Comparison of ENCODE assay signal across 8 cellular contexts in the genomic region with DNA sequence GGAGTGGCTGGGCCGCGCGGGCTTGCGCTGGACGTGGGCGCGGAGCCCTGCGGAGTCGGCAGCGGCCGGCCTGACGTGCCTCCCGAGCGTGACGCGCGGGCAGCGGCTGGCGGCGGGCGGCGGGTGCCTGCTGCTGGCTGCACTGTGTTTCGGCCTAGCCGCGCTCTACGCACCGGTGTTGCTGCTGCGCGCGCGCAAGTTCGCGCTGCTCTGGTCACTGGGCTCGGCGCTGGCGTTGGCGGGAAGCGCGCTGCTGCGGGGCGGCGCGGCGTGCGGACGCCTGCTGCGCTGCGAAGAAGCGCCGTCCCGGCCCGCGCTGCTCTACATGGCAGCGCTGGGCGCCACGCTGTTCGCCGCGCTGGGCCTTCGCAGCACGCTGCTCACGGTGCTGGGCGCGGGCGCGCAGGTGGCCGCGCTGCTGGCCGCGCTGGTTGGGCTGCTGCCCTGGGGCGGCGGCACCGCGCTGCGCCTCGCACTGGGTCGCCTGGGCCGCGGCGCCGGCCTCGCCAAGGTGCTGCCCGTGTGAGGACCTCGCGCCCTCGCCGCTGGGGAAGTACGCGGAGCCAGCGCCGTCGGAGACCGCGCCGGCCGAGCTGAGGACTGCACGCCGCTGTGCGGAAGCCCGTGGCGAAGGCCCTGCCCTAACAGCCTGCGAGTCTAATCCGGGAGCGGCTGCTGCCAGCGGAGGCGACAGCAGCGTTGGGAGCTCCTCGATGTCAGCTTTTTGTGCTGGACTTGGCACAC. TPM values are rescaled to one million over a fixed set of nuclear protein-coding genes. Genes with fewer than 3 reads are reported as not detected.
DNase-seq lines count a peak whose midpoint lies in the region; ATAC-seq and TF ChIP-seq lines count a peak whose summit lies in the region.

No MANE protein-coding gene starts in this region.

- peak overlapping the region; percentile 97 for H3K18ac ChIP-seq in neuronal stem cell (ENCODE audit: low read length)

- H4K91ac ChIP-seq in neuronal stem cell (ENCODE audit: low read depth, low read length, poor library complexity): peak overlapping the region; percentile 93

- H4K8ac ChIP-seq in neuronal stem cell (ENCODE audit: low read depth, low read length): no peak overlapping the region

- ATAC-seq in GM21786 (IDR thresholded peaks at IDR 0.05; ENCODE audit: unreplicated experiment) (peak; percentile 34), RWPE2 (ENCODE audit: low read depth) (peak; percentile 72), foreskin keratinocyte (peak; percentile 82)

- H2AK5ac ChIP-seq in neuronal stem cell (ENCODE audit: low read depth, low read length): peak overlapping the region; percentile 73

- H3K79me1 ChIP-seq in neuronal stem cell (ENCODE audit: low read depth, low read length): peaks cover 3% of the 10 kb centered on the region

- H3K9ac ChIP-seq in neuronal stem cell (ENCODE audit: low read depth, low read length, poor library complexity): peak overlapping the region; percentile 96

- WGBS in neuronal stem cell (ENCODE audit: extremely low coverage in 2 of 2, insufficient read length in 2 of 2, insufficient replicate concordance in 1 of 2), 2 donors: no CpG with 5 or more reads among the region's 108 CpGs

- peak overlapping the region; percentile 35 for H2BK120ac ChIP-seq in neuronal stem cell (ENCODE audit: low read depth, low read length)

- H3K4me2 ChIP-seq in neuronal stem cell (ENCODE audit: insufficient read depth, low read length, poor library complexity, severe bottlenecking): peak overlapping the region; percentile 94

- H3K27me3 ChIP-seq in RWPE2 (ENCODE audit: insufficient read depth, poor library complexity, severe bottlenecking): no peaks in the 10 kb centered on the region
- H3K27me3 ChIP-seq in foreskin keratinocyte: no peaks in the 10 kb centered on the region
- H3K27me3 ChIP-seq in neuronal stem cell (ENCODE audit: control insufficient read depth in 3 of 3, insufficient read depth in 3 of 3, low read depth in 1 of 3, low read length in 3 of 3): no peaks in the 10 kb centered on the region

- H2AFZ ChIP-seq in neuronal stem cell (ENCODE audit: low read length): peak overlapping the region; percentile 89

- peaks cover 24% of the 10 kb centered on the region for H3K36me3 ChIP-seq in RWPE2 (ENCODE audit: low read depth)
- peaks cover 7 to 47% of the 10 kb centered on the region in 2 donors for H3K36me3 ChIP-seq in neuronal stem cell (replicated peaks in 1 of 2; ENCODE audit: control insufficient read depth in 2 of 2, insufficient read depth in 2 of 2, low read length in 2 of 2)

- H3K27ac ChIP-seq in RWPE2 (ENCODE audit: poor library complexity, severe bottlenecking): peak overlapping the region; percentile 81
- peak overlapping the region; percentile 89 for H3K27ac ChIP-seq in foreskin keratinocyte
- H3K27ac ChIP-seq in neuronal stem cell (replicated peaks; ENCODE audit: low read length): peak overlapping the region; percentile 76
- H3K27ac ChIP-seq in substantia nigra (ENCODE audit: low read depth, low read length, poor library complexity, severe bottlenecking): peak overlapping the region; percentile 89

- DNase-seq in EL (peak; percentile 74), KG1 (lab: John Stamatoyannopoulos, UW) (peak; percentile 49), RWPE2 (ENCODE audit: low spot score) (no peak), activated gamma-delta T cell (lab: John Stamatoyannopoulos, UW) (peak; percentile 72), foreskin keratinocyte (peak in 1 of 2 donors; percentile 43), neuronal stem cell (ENCODE audit: low spot score) (peak; percentile 56), substantia nigra (lab: John Stamatoyannopoulos, UW) (peak in 38 of 49 donors; percentile 18 to 90 (median 66))

- H3K4me1 ChIP-seq in RWPE2 (ENCODE audit: insufficient read depth, poor library complexity, severe bottlenecking) (peaks cover 11% of the 10 kb centered on the region), foreskin keratinocyte (peaks cover 14% of the 10 kb centered on the region), neuronal stem cell (ENCODE audit: control insufficient read depth in 2 of 2, insufficient read depth in 1 of 2, low read depth in 1 of 2, low read length in 2 of 2) (peaks cover 8 to 12% of the 10 kb centered on the region in 2 donors)

- peak overlapping the region; percentile 98 for H3K23ac ChIP-seq in neuronal stem cell (ENCODE audit: low read depth, low read length, poor library complexity)

- H3K9me3 ChIP-seq in RWPE2 (ENCODE audit: severe bottlenecking) (no peaks in the 10 kb centered on the region), neuronal stem cell (replicated peaks in 1 of 2; ENCODE audit: control insufficient read depth in 2 of 2, insufficient read depth in 1 of 2, low read depth in 1 of 2, low read length in 2 of 2) (peaks cover 0 to 14% of the 10 kb centered on the region in 2 donors)

- peak; percentile 14 for TF ChIP-seq CTCF in RWPE2 (IDR thresholded peaks at IDR 0.05; ENCODE audit: poor library complexity, severe bottlenecking)
- peak; percentile 26 for TF ChIP-seq CTCF in foreskin keratinocyte (conservative IDR thresholded peaks at IDR 0.05)

- no peak overlapping the region for H2BK12ac ChIP-seq in neuronal stem cell (ENCODE audit: low read length)

- H2BK15ac ChIP-seq in neuronal stem cell (ENCODE audit: low read length): peak overlapping the region; percentile 62

- peak overlapping the region; percentile 91 for H3K14ac ChIP-seq in neuronal stem cell (ENCODE audit: low read length)

- no peak overlapping the region for H3K4ac ChIP-seq in neuronal stem cell (ENCODE audit: low read length)

- H2BK5ac ChIP-seq in neuronal stem cell (ENCODE audit: low read length): peak overlapping the region; percentile 72

- H3K4me3 ChIP-seq in RWPE2 (ENCODE audit: severe bottlenecking) (peak overlapping the region; percentile 83), neuronal stem cell (ENCODE audit: low read length in 2 of 2) (peak overlapping the region; percentile 64 to 92)

RNA-seq across cellular contexts. Expression of gene SFT2D3, which starts 0.5 kb away (rescaled TPM):
- 2.3 and 2.4 TPM in 2 replicates for total RNA-seq in foreskin keratinocyte
- polyA plus RNA-seq in foreskin keratinocyte: 1.7 and 2.0 TPM in 2 replicates
- polyA plus RNA-seq in neuronal stem cell (2013, experiment 1 of 2): 20.6 TPM
- polyA plus RNA-seq in neuronal stem cell (2013, experiment 2 of 2): 22.3 TPM

RNA-seq across cellular contexts. Expression of gene LIMS2, which starts 26.5 kb away (rescaled TPM):
- 0.17 and 0.18 TPM in 2 replicates for total RNA-seq in foreskin keratinocyte
- 0.24 and 0.30 TPM in 2 replicates for polyA plus RNA-seq in foreskin keratinocyte
- polyA plus RNA-seq in neuronal stem cell (2013, experiment 1 of 2): 2.1 TPM
- 1.6 TPM for polyA plus RNA-seq in neuronal stem cell (2013, experiment 2 of 2)

RNA-seq across cellular contexts. Expression of gene GPR17, which starts 55.9 kb away (rescaled TPM):
- not detected in 2 replicates for total RNA-seq in foreskin keratinocyte
- polyA plus RNA-seq in foreskin keratinocyte: not detected in 2 replicates
- polyA plus RNA-seq in neuronal stem cell (2013, experiment 1 of 2): 0.06 TPM
- 0.04 TPM for polyA plus RNA-seq in neuronal stem cell (2013, experiment 2 of 2)
